Comparison of ENCODE assay signal across 1 cellular context in genomic region chr7:92228100-92228499, GRCh38.
TF ChIP-seq lines count a peak whose summit lies in the region.

No MANE protein-coding gene starts in this region.

TF ChIP-seq in IMR-90, 13 proteins besides CTCF, POLR2A, EP300 and RAD21:
- TF ChIP-seq SMC3 (IDR thresholded peaks at IDR 0.05; ENCODE audit: low read depth, low read length) (no peak), CEBPB (IDR thresholded peaks at IDR 0.05; ENCODE audit: low read depth, low read length) (no peak), ELK1 (IDR thresholded peaks at IDR 0.05; ENCODE audit: borderline replicate concordance, low read depth, low read length) (no peak), RCOR1 (IDR thresholded peaks at IDR 0.05; ENCODE audit: insufficient replicate concordance, low read length) (no peak), NFE2L2 (IDR thresholded peaks at IDR 0.05; ENCODE audit: low read depth, low read length) (no peak)
